ENCODE assay signal across 36 cellular contexts in the genomic region with DNA sequence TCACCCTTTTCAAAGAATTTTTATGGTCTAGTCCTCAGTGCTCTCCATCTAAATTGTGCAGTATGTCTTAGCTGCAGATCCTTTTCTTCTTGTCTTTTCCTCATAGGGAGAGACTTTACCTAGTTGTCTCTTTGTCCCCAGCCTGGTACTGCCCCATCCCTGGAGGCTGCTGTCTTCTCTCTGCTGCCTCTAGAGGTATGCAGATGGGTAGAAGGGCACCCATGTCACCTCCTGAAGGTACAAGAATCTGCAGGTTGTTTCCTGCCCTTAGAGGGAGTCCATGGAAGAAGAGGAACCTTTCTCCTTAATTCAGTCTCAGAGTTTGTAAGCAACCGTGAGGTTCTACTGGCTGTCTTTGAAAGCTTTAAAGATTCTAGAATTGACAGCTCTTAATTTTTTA. TPM values are rescaled to one million over a fixed set of nuclear protein-coding genes. Genes with fewer than 3 reads are reported as not detected.
DNase-seq lines count a peak whose midpoint lies in the region; ATAC-seq, FAIRE-seq and TF ChIP-seq lines count a peak whose summit lies in the region.
"Had no signal": no experiment of that assay in that cellular context is flagged by ENCODE, and none has a peak within 500 bp of the region (broad histone marks: within the 10 kb centered on the region; RNA-seq: fewer than 3 reads in every experiment).

No MANE protein-coding gene starts in this region.

- no peaks in the 10 kb centered on the region for H3K9me3 ChIP-seq in Loucy (ENCODE audit: insufficient read depth, low read depth, low read length)
- no peaks in the 10 kb centered on the region for H3K9me3 ChIP-seq in GM12878 (replicated peaks; ENCODE audit: control insufficient read depth, insufficient read depth, low read length)
- H3K9me3 ChIP-seq in CD8-positive, alpha-beta memory T cell (ENCODE audit: low read length): no peaks in the 10 kb centered on the region
- H3K9me3 ChIP-seq: body of pancreas, esophagus squamous epithelium, heart right ventricle, SK-N-SH, testis, uterus had no signal

- no peak overlapping the region for H3K9ac ChIP-seq in Loucy (ENCODE audit: low read depth, low read length, poor library complexity, severe bottlenecking)
- H3K9ac ChIP-seq in GM12878 (ENCODE audit: control insufficient read depth, insufficient read depth, low read length): no peak overlapping the region
- H3K9ac ChIP-seq: SK-N-SH had no signal

- CTCF ChIA-PET in activated CD8-positive, alpha-beta memory T cell treated with anti-CD3 and anti-CD28 coated beads, Interleukin-2, amount 10 ng/mL, durations not matched to agents 7 days and 5 days (lab: Charles Lee): interaction anchor here (1.1 kb wide), 1 partner anchor 12 kb away, joined by 3 read pairs; no protein-coding TSS in a partner anchor
- CTCF ChIA-PET in GM12878 (lab: Yijun Ruan, JAX): interaction anchor here (0.7 to 1.2 kb wide), 3 partner anchors 12 to 460 kb away, joined by 3 to 4 read pairs (median 3); no protein-coding TSS in a partner anchor
- CTCF ChIA-PET in CD8-positive, alpha-beta memory T cell (lab: Charles Lee): interaction anchor here (0.7 kb wide), 1 partner anchor 27 kb away, joined by 3 read pairs; no protein-coding TSS in a partner anchor

- H3K79me2 ChIP-seq in Loucy (ENCODE audit: insufficient read depth, low read length) (no peaks in the 10 kb centered on the region), GM12878 (ENCODE audit: control insufficient read depth, insufficient read depth, low read length) (no peaks in the 10 kb centered on the region)

- no peak overlapping the region for H3K27ac Mint-ChIP-seq in activated CD8-positive, alpha-beta memory T cell treated with anti-CD3 and anti-CD28 coated beads, Interleukin-2, amount 10 ng/mL, durations not matched to agents 7 days and 5 days
- H3K27ac Mint-ChIP-seq in stimulated activated naive CD8-positive, alpha-beta T cell treated with anti-CD3 and anti-CD28 coated beads, Interleukin-15, amount 100 ng/mL, for 72 hours: no peak overlapping the region
- no peak overlapping the region for H3K27ac Mint-ChIP-seq in activated naive CD4-positive, alpha-beta T cell treated with anti-CD3 and anti-CD28 coated beads, Interleukin-2, amount 50 U/mL, for 72 hours
- H3K27ac Mint-ChIP-seq in CD8-positive, alpha-beta memory T cell: peak overlapping the region in 1 of 8 donors; percentile 38
- H3K27ac Mint-ChIP-seq: activated CD4-positive, alpha-beta memory T cell treated with anti-CD3 and anti-CD28 coated beads for 36 hours; activated T-helper 1 cell treated with anti-CD3 and anti-CD28 coated beads, Interleukin-12 subunit alpha, Interleukin-12 subunit beta, Interleukin-2, Interleukin-4 antibody, amounts not matched to agents 30 ng/mL and 10 ng/mL and 1 ng/mL, durations not matched to agents 14 hours and 24 hours and 36 hours; CD4-positive, alpha-beta T cell; IgD-negative memory B cell; naive thymus-derived CD8-positive, alpha-beta T cell; T-helper 1 cell treated with Interleukin-12 subunit alpha and Interleukin-12 subunit beta and Interleukin-4 antibody, amounts not matched to agents 30 μg/mL and 1 μg/mL, for 36 hours had no signal

- RAD21 ChIA-PET in GM12878 (lab: Charles Lee; ENCODE audit: unreplicated experiment): no interaction called here

- H2AFZ ChIP-seq in Loucy (ENCODE audit: low read length) (no peak overlapping the region), GM12878 (ENCODE audit: control insufficient read depth, low read depth, low read length) (no peak overlapping the region)

- H3K4me3 ChIP-seq in Loucy (ENCODE audit: low read length, poor library complexity, severe bottlenecking) (no peak overlapping the region), GM12878 (no peak overlapping the region)
- H3K4me3 ChIP-seq in CD8-positive, alpha-beta memory T cell (ENCODE audit: low read length): no peak overlapping the region
- H3K4me3 ChIP-seq: body of pancreas, esophagus squamous epithelium, heart right ventricle, testis, uterus had no signal

- no peak overlapping the region for H3K4me3 Mint-ChIP-seq in activated CD8-positive, alpha-beta memory T cell treated with anti-CD3 and anti-CD28 coated beads, Interleukin-2, amount 10 ng/mL, durations not matched to agents 7 days and 5 days
- H3K4me3 Mint-ChIP-seq in stimulated activated naive CD8-positive, alpha-beta T cell treated with anti-CD3 and anti-CD28 coated beads, Interleukin-15, amount 100 ng/mL, for 72 hours: no peak overlapping the region
- no peak overlapping the region for H3K4me3 Mint-ChIP-seq in CD8-positive, alpha-beta memory T cell
- H3K4me3 Mint-ChIP-seq: activated CD4-positive, alpha-beta memory T cell treated with anti-CD3 and anti-CD28 coated beads for 36 hours; activated naive CD4-positive, alpha-beta T cell treated with anti-CD3 and anti-CD28 coated beads, Interleukin-2, amount 10 ng/mL, durations not matched to agents 7 days and 5 days; activated T-helper 1 cell treated with anti-CD3 and anti-CD28 coated beads, Interleukin-12 subunit alpha, Interleukin-12 subunit beta, Interleukin-2, Interleukin-4 antibody, amounts not matched to agents 30 ng/mL and 10 ng/mL and 1 ng/mL, durations not matched to agents 14 hours and 24 hours and 36 hours; CD4-positive, alpha-beta T cell; IgD-negative memory B cell; naive thymus-derived CD8-positive, alpha-beta T cell; T-helper 1 cell treated with Interleukin-12 subunit alpha and Interleukin-12 subunit beta and Interleukin-4 antibody, amounts not matched to agents 30 μg/mL and 1 μg/mL, for 36 hours had no signal

- no peak for TF ChIP-seq EP300 in GM12878 (IDR thresholded peaks at IDR 0.05; ENCODE audit: borderline replicate concordance in 1 of 2, control insufficient read depth in 1 of 2, low read depth in 2 of 2, low read length in 2 of 2)

- TF ChIP-seq POLR2A in GM12878 (IDR thresholded peaks at IDR 0.05; ENCODE audit: low read depth, low read length): no peak

- peaks cover 34% of the 10 kb centered on the region for H3K36me3 Mint-ChIP-seq in activated CD8-positive, alpha-beta memory T cell treated with anti-CD3 and anti-CD28 coated beads, Interleukin-2, amount 10 ng/mL, durations not matched to agents 7 days and 5 days
- peaks cover 9 to 10% of the 10 kb centered on the region in 2 donors for H3K36me3 Mint-ChIP-seq in activated naive CD4-positive, alpha-beta T cell treated with anti-CD3 and anti-CD28 coated beads, Interleukin-2, amount 50 U/mL, for 72 hours
- peaks cover 5 to 44% (median 8%) of the 10 kb centered on the region in 3 donors for H3K36me3 Mint-ChIP-seq in CD8-positive, alpha-beta memory T cell

- H3K4me1 ChIP-seq in Loucy (ENCODE audit: insufficient read depth, low read length, poor library complexity, severe bottlenecking): no peaks in the 10 kb centered on the region
- no peaks in the 10 kb centered on the region for H3K4me1 ChIP-seq in GM12878 (ENCODE audit: control insufficient read depth, insufficient read depth, low read length)
- no peaks in the 10 kb centered on the region for H3K4me1 ChIP-seq in CD8-positive, alpha-beta memory T cell (ENCODE audit: insufficient read depth, low read length)
- H3K4me1 ChIP-seq: body of pancreas, esophagus squamous epithelium, foreskin keratinocyte, heart right ventricle, testis, uterus had no signal

- peaks cover 4% of the 10 kb centered on the region for H3K4me1 Mint-ChIP-seq in activated CD8-positive, alpha-beta memory T cell treated with anti-CD3 and anti-CD28 coated beads, Interleukin-2, amount 10 ng/mL, durations not matched to agents 7 days and 5 days
- no peaks in the 10 kb centered on the region for H3K4me1 Mint-ChIP-seq in stimulated activated naive CD8-positive, alpha-beta T cell treated with anti-CD3 and anti-CD28 coated beads, Interleukin-15, amount 100 ng/mL, for 72 hours
- H3K4me1 Mint-ChIP-seq in CD8-positive, alpha-beta memory T cell: peaks cover 2 to 13% (median 4%) of the 10 kb centered on the region in 3 donors

- in situ Hi-C loops in GM12878 (cut with MboI): no loop called here

- DNase-seq in activated CD8-positive, alpha-beta memory T cell treated with anti-CD3 and anti-CD28 coated beads, Interleukin-2, amount 10 ng/mL, durations not matched to agents 7 days and 5 days: no peak
- no peak for DNase-seq in activated CD8-positive, alpha-beta memory T cell treated with anti-CD3 and anti-CD28 coated beads for 24 hours
- DNase-seq in GM12878 (ENCODE audit: low read depth, low spot score): no peak
- DNase-seq in stimulated activated naive CD8-positive, alpha-beta T cell treated with anti-CD3 and anti-CD28 coated beads, Interleukin-15, amount 100 ng/mL, for 72 hours: no peak
- no peak for DNase-seq in activated naive CD4-positive, alpha-beta T cell treated with anti-CD3 and anti-CD28 coated beads, Interleukin-2, amount 50 U/mL, for 72 hours (ENCODE audit: low spot score in 2 of 2)
- no peak for DNase-seq in CD8-positive, alpha-beta memory T cell
- DNase-seq: activated CD4-positive, alpha-beta memory T cell treated with anti-CD3 and anti-CD28 coated beads for 36 hours; activated CD4-positive, CD25-positive, alpha-beta regulatory T cell treated with anti-CD3 and anti-CD28 coated beads, Interleukin-2, amount 50 U/mL, for 72 hours; activated CD8-positive, alpha-beta memory T cell treated with anti-CD3 and anti-CD28 coated beads, Interleukin-2, amount 50 U/mL, for 48 hours; activated naive CD4-positive, alpha-beta T cell treated with anti-CD3 and anti-CD28 coated beads, Interleukin-2, amount 10 ng/mL, durations not matched to agents 7 days and 5 days; AML-193; body of pancreas; CD4-positive, alpha-beta T cell; cerebellar nuclear complex; esophagus squamous epithelium; foreskin keratinocyte; heart right ventricle; naive thymus-derived CD8-positive, alpha-beta T cell; NCI-H1092 treated with DMSO at 0.1 percent for 48 hours; NCI-H1694 treated with DMSO at 0.1 percent for 48 hours; OCI-M1; right cardiac atrium; SK-N-SH; stimulated activated CD4-positive, alpha-beta T cell treated with anti-CD3 and anti-CD28 coated beads, Interleukin-1b, Interleukin-23, amount 100 ng/mL, for 48 hours; stimulated activated naive CD4-positive, alpha-beta T cell treated with Interleukin-2 at 50 U/mL for 16 hours; testis; uterus had no signal

- H3K36me3 ChIP-seq in Loucy (ENCODE audit: insufficient read depth, low read length) (peaks cover 89% of the 10 kb centered on the region; the same call in 1 of the 2 replicates), GM12878 (ENCODE audit: control insufficient read depth in 2 of 2, insufficient read depth in 2 of 2, low read length in 1 of 2) (peaks cover 0 to 24% of the 10 kb centered on the region in 2 experiments; a peak in 3 of 4 replicates)
- H3K36me3 ChIP-seq in CD8-positive, alpha-beta memory T cell (ENCODE audit: insufficient read depth, low read length): no peaks in the 10 kb centered on the region
- H3K36me3 ChIP-seq: uterus had no signal

- no peak overlapping the region for H3K27ac ChIP-seq in GM12878 (ENCODE audit: control insufficient read depth, insufficient read depth)
- H3K27ac ChIP-seq in CD8-positive, alpha-beta memory T cell (ENCODE audit: low read depth, low read length): no peak overlapping the region
- H3K27ac ChIP-seq: body of pancreas, esophagus squamous epithelium, foreskin keratinocyte, heart right ventricle, testis, uterus had no signal

- SMC1A ChIA-PET in GM12878 (lab: Charles Lee; ENCODE audit: uncharacterized antibody, unreplicated experiment): interaction anchor here (0.6 to 1.0 kb wide), 2 partner anchors 27 to 479 kb away, joined by 3 to 4 read pairs; no protein-coding TSS in a partner anchor

- H3K4me2 ChIP-seq in Loucy (ENCODE audit: low read depth, low read length, poor library complexity, severe bottlenecking): no peak overlapping the region
- H3K4me2 ChIP-seq in GM12878 (ENCODE audit: control insufficient read depth, insufficient read depth): no peak overlapping the region
- H3K4me2 ChIP-seq: SK-N-SH had no signal

- no peaks in the 10 kb centered on the region for H4K20me1 ChIP-seq in Loucy (ENCODE audit: insufficient read depth, low read length, poor library complexity, severe bottlenecking)
- no peaks in the 10 kb centered on the region for H4K20me1 ChIP-seq in GM12878 (ENCODE audit: control insufficient read depth, insufficient read depth)

- intact Hi-C loops in GM12878 (cut with micrococcal nuclease; ENCODE audit: unreplicated experiment): no loop called here

- POLR2A ChIA-PET in GM12878 (lab: Charles Lee): no interaction called here
- POLR2A ChIA-PET in CD8-positive, alpha-beta memory T cell (lab: Charles Lee): no interaction called here

- H3K9me3 Mint-ChIP-seq in activated CD8-positive, alpha-beta memory T cell treated with anti-CD3 and anti-CD28 coated beads, Interleukin-2, amount 10 ng/mL, durations not matched to agents 7 days and 5 days (ENCODE audit: low read depth): no peaks in the 10 kb centered on the region
- no peaks in the 10 kb centered on the region for H3K9me3 Mint-ChIP-seq in stimulated activated naive CD8-positive, alpha-beta T cell treated with anti-CD3 and anti-CD28 coated beads, Interleukin-15, amount 100 ng/mL, for 72 hours
- no peaks in the 10 kb centered on the region for H3K9me3 Mint-ChIP-seq in activated naive CD4-positive, alpha-beta T cell treated with anti-CD3 and anti-CD28 coated beads, Interleukin-2, amount 50 U/mL, for 72 hours
- H3K9me3 Mint-ChIP-seq in CD8-positive, alpha-beta memory T cell: no peaks in the 10 kb centered on the region
- H3K9me3 Mint-ChIP-seq: activated CD4-positive, alpha-beta memory T cell treated with anti-CD3 and anti-CD28 coated beads for 36 hours; activated naive CD4-positive, alpha-beta T cell treated with anti-CD3 and anti-CD28 coated beads, Interleukin-2, amount 10 ng/mL, durations not matched to agents 7 days and 5 days; activated T-helper 1 cell treated with anti-CD3 and anti-CD28 coated beads, Interleukin-12 subunit alpha, Interleukin-12 subunit beta, Interleukin-2, Interleukin-4 antibody, amounts not matched to agents 30 ng/mL and 10 ng/mL and 1 ng/mL, durations not matched to agents 14 hours and 24 hours and 36 hours; CD4-positive, alpha-beta T cell; IgD-negative memory B cell; naive thymus-derived CD8-positive, alpha-beta T cell; T-helper 1 cell treated with Interleukin-12 subunit alpha and Interleukin-12 subunit beta and Interleukin-4 antibody, amounts not matched to agents 30 μg/mL and 1 μg/mL, for 36 hours had no signal

- no peaks in the 10 kb centered on the region for H3F3A ChIP-seq in Loucy (ENCODE audit: low read depth)

- TF ChIP-seq CTCF in Loucy (conservative IDR thresholded peaks at IDR 0.05; ENCODE audit: low read length): peak; percentile 22; the same call in 1 of the 2 replicates
- TF ChIP-seq CTCF in GM12878 (IDR thresholded peaks at IDR 0.05 in 2 of 3, conservative IDR thresholded peaks at IDR 0.05 in 1 of 3; ENCODE audit: control insufficient read depth in 2 of 3, extremely low read depth in 1 of 3, insufficient read depth in 1 of 3, low read depth in 3 of 3, low read length in 3 of 3): 0 out of 6 replicates have a peak, but pooled peaks of 1 of the 3 experiments have one; percentile 11

- no peak for FAIRE-seq in GM12878 (lab: Jason Lieb, UNC)
- FAIRE-seq: endometrium, G401.6, H54 had no signal

- 41% methylated on average over 1 of the region's 1 CpG for WGBS in GM12878 (ENCODE audit: insufficient coverage, insufficient replicate concordance, low lambda C conversion rate, missing lambda C conversion rate)

- no peak for TF ChIP-seq RAD21 in GM12878 (IDR thresholded peaks at IDR 0.05; ENCODE audit: insufficient read depth, low read depth, low read length)

- no peaks in the 10 kb centered on the region for H3K27me3 ChIP-seq in Loucy (ENCODE audit: insufficient read depth, low read length, poor library complexity, severe bottlenecking)
- no peaks in the 10 kb centered on the region for H3K27me3 ChIP-seq in GM12878 (replicated peaks in 1 of 2; ENCODE audit: control insufficient read depth in 2 of 2, insufficient read depth in 2 of 2, low read length in 1 of 2)
- H3K27me3 ChIP-seq in CD8-positive, alpha-beta memory T cell (ENCODE audit: insufficient read depth, low read length, poor library complexity, severe bottlenecking): no peaks in the 10 kb centered on the region
- H3K27me3 ChIP-seq: body of pancreas, esophagus squamous epithelium, foreskin keratinocyte, heart right ventricle, testis, uterus had no signal

- no peaks in the 10 kb centered on the region for H3K27me3 Mint-ChIP-seq in activated CD8-positive, alpha-beta memory T cell treated with anti-CD3 and anti-CD28 coated beads, Interleukin-2, amount 10 ng/mL, durations not matched to agents 7 days and 5 days
- no peaks in the 10 kb centered on the region for H3K27me3 Mint-ChIP-seq in stimulated activated naive CD8-positive, alpha-beta T cell treated with anti-CD3 and anti-CD28 coated beads, Interleukin-15, amount 100 ng/mL, for 72 hours
- H3K27me3 Mint-ChIP-seq in CD8-positive, alpha-beta memory T cell: no peaks in the 10 kb centered on the region
- H3K27me3 Mint-ChIP-seq: activated CD4-positive, alpha-beta memory T cell treated with anti-CD3 and anti-CD28 coated beads for 36 hours; activated naive CD4-positive, alpha-beta T cell treated with anti-CD3 and anti-CD28 coated beads, Interleukin-2, amount 10 ng/mL, durations not matched to agents 7 days and 5 days; CD4-positive, alpha-beta T cell; IgD-negative memory B cell; naive thymus-derived CD8-positive, alpha-beta T cell had no signal

- BruUV-seq in GM12878 (replicated peaks; lab: Mats Ljungman, UMichigan): no TSS peak

- peak; percentile 45 for ATAC-seq in activated CD8-positive, alpha-beta memory T cell treated with anti-CD3 and anti-CD28 coated beads, Interleukin-2, amount 10 ng/mL, durations not matched to agents 7 days and 5 days
- ATAC-seq in GM12878: peak; percentile 52; the same call in 2 of the 3 replicates
- peak; percentile 35 for ATAC-seq in stimulated activated naive CD8-positive, alpha-beta T cell treated with anti-CD3 and anti-CD28 coated beads, Interleukin-15, amount 100 ng/mL, for 72 hours
- ATAC-seq in activated naive CD4-positive, alpha-beta T cell treated with anti-CD3 and anti-CD28 coated beads, Interleukin-2, amount 50 U/mL, for 72 hours: no peak
- ATAC-seq in HG03565 (IDR thresholded peaks at IDR 0.05; ENCODE audit: unreplicated experiment): no peak
- ATAC-seq: body of pancreas; foreskin keratinocyte; heart right ventricle; naive thymus-derived CD8-positive, alpha-beta T cell; right cardiac atrium; Right ventricle myocardium inferior had no signal

- H3K9me2 ChIP-seq in Loucy (replicated peaks; ENCODE audit: low read depth, low read length): no peaks in the 10 kb centered on the region
- H3K9me2 ChIP-seq: SK-N-SH had no signal

RNA-seq across cellular contexts. Expression of a gene that starts 16.4 kb away (rescaled TPM):
- 10 to 100 TPM; 24.8 to 32.6 TPM for total RNA-seq in activated CD8-positive, alpha-beta memory T cell treated with anti-CD3 and anti-CD28 coated beads, Interleukin-2, amount 10 ng/mL, durations not matched to agents 7 days and 5 days
- total RNA-seq in GM12878 (2013; cell fraction: nucleolus; rRNA removed): 68.8 and 70.0 TPM in 2 replicates
- total RNA-seq in GM12878 (2014; rRNA removed) (49.4 and 59.5 TPM in 2 replicates), GM12878 (2014; rRNA removed; fragmentation: Illumina TruSeq; extraction: Trizol) (40.0 and 41.9 TPM in 2 replicates), GM12878 (2021) (34.1 and 38.4 TPM in 2 replicates)
- polyA plus RNA-seq in GM12878 (2011; ENCODE audit: low read depth): 46.1 TPM
- polyA plus RNA-seq in GM12878 (2011; rRNA removed) (141 and 157 TPM in 2 replicates), GM12878 (2014; fragmentation: Illumina TruSeq; extraction: Trizol) (37.8 and 44.1 TPM in 2 replicates), GM12878 (2014; fragmentation: Nextera tagmentation; extraction: Ambion mirVana) (10 to 100 TPM; 11.3 to 25.2 TPM), GM12878 (2014; rRNA removed) (41.6 and 45.0 TPM in 2 replicates), GM12878 (2016; fragmentation: Nextera tagmentation; extraction: Ambion mirVana) (10 to 100 TPM; 57.4 to 67.5 TPM)
- polyA plus RNA-seq in GM12878 (2011; cell fraction: cytosol; rRNA removed): 63.6 and 64.7 TPM in 2 replicates
- polyA plus RNA-seq in GM12878 (2011; cell fraction: nucleus; rRNA removed): 34.7 and 42.5 TPM in 2 replicates
- polyA plus RNA-seq in GM12878 (2012): 35.3 and 42.8 TPM in 2 replicates
- polyA minus RNA-seq in GM12878 (2011; rRNA and poly(A)+ RNA removed): 63.1 and 83.2 TPM in 2 replicates
- 11.5 and 12.8 TPM in 2 replicates for polyA minus RNA-seq in GM12878 (2011; cell fraction: cytosol; rRNA and poly(A)+ RNA removed)
- 9.2 and 10.3 TPM in 2 replicates for polyA minus RNA-seq in GM12878 (2011; cell fraction: nucleus; rRNA and poly(A)+ RNA removed)
- 10 to 100 TPM; 18.6 to 59.3 TPM for total RNA-seq in activated naive CD4-positive, alpha-beta T cell treated with anti-CD3 and anti-CD28 coated beads, Interleukin-2, amount 50 U/mL, for 72 hours
- total RNA-seq in CD8-positive, alpha-beta memory T cell: 10 to 100 TPM; 54.9 to 59.1 TPM
- polyA plus RNA-seq in CD8-positive, alpha-beta memory T cell: 39.6 TPM

RNA-seq across cellular contexts. Expression of a gene that starts 39.1 kb away (rescaled TPM):
- 10 to 100 TPM; 31.4 to 37.5 TPM for total RNA-seq in activated CD8-positive, alpha-beta memory T cell treated with anti-CD3 and anti-CD28 coated beads, Interleukin-2, amount 10 ng/mL, durations not matched to agents 7 days and 5 days
- 30.0 and 30.7 TPM in 2 replicates for total RNA-seq in GM12878 (2013; cell fraction: nucleolus; rRNA removed)
- total RNA-seq in GM12878 (2014; rRNA removed) (17.2 and 21.6 TPM in 2 replicates), GM12878 (2014; rRNA removed; fragmentation: Illumina TruSeq; extraction: Trizol) (26.6 and 28.2 TPM in 2 replicates), GM12878 (2021) (14.2 and 16.8 TPM in 2 replicates)
- polyA plus RNA-seq in GM12878 (2011; ENCODE audit: low read depth): 6.5 TPM
- polyA plus RNA-seq in GM12878 (2011; rRNA removed) (22.3 and 32.2 TPM in 2 replicates), GM12878 (2014; fragmentation: Illumina TruSeq; extraction: Trizol) (22.1 and 27.5 TPM in 2 replicates), GM12878 (2014; fragmentation: Nextera tagmentation; extraction: Ambion mirVana) (1 to 10 TPM; 3.2 to 5.5 TPM), GM12878 (2014; rRNA removed) (13.8 and 15.3 TPM in 2 replicates), GM12878 (2016; fragmentation: Nextera tagmentation; extraction: Ambion mirVana) (1 to 10 TPM; 4.9 to 5.0 TPM)
- polyA plus RNA-seq in GM12878 (2011; cell fraction: cytosol; rRNA removed): 9.2 and 9.6 TPM in 2 replicates
- polyA plus RNA-seq in GM12878 (2011; cell fraction: nucleus; rRNA removed): 14.3 and 17.4 TPM in 2 replicates
- polyA plus RNA-seq in GM12878 (2012): 6.9 and 10.5 TPM in 2 replicates
- polyA minus RNA-seq in GM12878 (2011; rRNA and poly(A)+ RNA removed): 14.4 and 18.4 TPM in 2 replicates
- 8.2 and 9.9 TPM in 2 replicates for polyA minus RNA-seq in GM12878 (2011; cell fraction: cytosol; rRNA and poly(A)+ RNA removed)
- polyA minus RNA-seq in GM12878 (2011; cell fraction: nucleus; rRNA and poly(A)+ RNA removed): 5.4 and 9.6 TPM in 2 replicates
- 10 to 100 TPM; 38.8 to 62.9 TPM for total RNA-seq in activated naive CD4-positive, alpha-beta T cell treated with anti-CD3 and anti-CD28 coated beads, Interleukin-2, amount 50 U/mL, for 72 hours
- 10 to 100 TPM; 31.9 to 33.8 TPM for total RNA-seq in CD8-positive, alpha-beta memory T cell
- 0.35 TPM for polyA plus RNA-seq in CD8-positive, alpha-beta memory T cell

RNA-seq across cellular contexts. Expression of a gene that starts 39.2 kb away (rescaled TPM):
- 10 to 100 TPM; 12.5 to 18.9 TPM for total RNA-seq in activated CD8-positive, alpha-beta memory T cell treated with anti-CD3 and anti-CD28 coated beads, Interleukin-2, amount 10 ng/mL, durations not matched to agents 7 days and 5 days
- total RNA-seq in GM12878 (2013; cell fraction: nucleolus; rRNA removed): 6.9 and 8.1 TPM in 2 replicates
- total RNA-seq in GM12878 (2014; rRNA removed): 22.4 and 23.8 TPM in 2 replicates
- total RNA-seq in GM12878 (2014; rRNA removed; fragmentation: Illumina TruSeq; extraction: Trizol): 24.3 and 25.9 TPM in 2 replicates
- 22.2 and 22.3 TPM in 2 replicates for total RNA-seq in GM12878 (2021)
- 11.5 TPM for polyA plus RNA-seq in GM12878 (2011; ENCODE audit: low read depth)
- polyA plus RNA-seq in GM12878 (2011; rRNA removed): 18.8 and 24.6 TPM in 2 replicates
- 7.4 and 9.7 TPM in 2 replicates for polyA plus RNA-seq in GM12878 (2011; cell fraction: cytosol; rRNA removed)
- polyA plus RNA-seq in GM12878 (2011; cell fraction: nucleus; rRNA removed): 11.3 and 13.6 TPM in 2 replicates
- polyA plus RNA-seq in GM12878 (2012): 11.3 and 16.0 TPM in 2 replicates
- 35.5 and 38.6 TPM in 2 replicates for polyA plus RNA-seq in GM12878 (2014; fragmentation: Illumina TruSeq; extraction: Trizol)
- polyA plus RNA-seq in GM12878 (2014; fragmentation: Nextera tagmentation; extraction: Ambion mirVana): 10 to 100 TPM; 18.2 to 21.1 TPM
- 19.6 and 24.1 TPM in 2 replicates for polyA plus RNA-seq in GM12878 (2014; rRNA removed)
- 10 to 100 TPM; 22.8 to 25.3 TPM for polyA plus RNA-seq in GM12878 (2016; fragmentation: Nextera tagmentation; extraction: Ambion mirVana)
- 6.2 and 10.8 TPM in 2 replicates for polyA minus RNA-seq in GM12878 (2011; rRNA and poly(A)+ RNA removed)
- 5.1 TPM in 2 replicates for polyA minus RNA-seq in GM12878 (2011; cell fraction: cytosol; rRNA and poly(A)+ RNA removed)
- polyA minus RNA-seq in GM12878 (2011; cell fraction: nucleus; rRNA and poly(A)+ RNA removed): 4.2 and 6.4 TPM in 2 replicates
- total RNA-seq in activated naive CD4-positive, alpha-beta T cell treated with anti-CD3 and anti-CD28 coated beads, Interleukin-2, amount 50 U/mL, for 72 hours: 10 to 100 TPM; 16.1 to 19.8 TPM
- total RNA-seq in CD8-positive, alpha-beta memory T cell: 10 to 100 TPM; 35.8 to 38.5 TPM
- 14.6 TPM for polyA plus RNA-seq in CD8-positive, alpha-beta memory T cell

Comparison
In these comparisons a context has a peak if more than half of its experiments do, and no peak if none do; other contexts are left out.
1. ATAC-seq: peak in activated CD8-positive, alpha-beta memory T cell treated with anti-CD3 and anti-CD28 coated beads, Interleukin-2, amount 10 ng/mL, durations not matched to agents 7 days and 5 days (single experiment), GM12878 (single experiment) and stimulated activated naive CD8-positive, alpha-beta T cell treated with anti-CD3 and anti-CD28 coated beads, Interleukin-15, amount 100 ng/mL, for 72 hours (single experiment); none in activated naive CD4-positive, alpha-beta T cell treated with anti-CD3 and anti-CD28 coated beads, Interleukin-2, amount 50 U/mL, for 72 hours (0 of 2) and HG03565 (single experiment).